In the genomic region with DNA sequence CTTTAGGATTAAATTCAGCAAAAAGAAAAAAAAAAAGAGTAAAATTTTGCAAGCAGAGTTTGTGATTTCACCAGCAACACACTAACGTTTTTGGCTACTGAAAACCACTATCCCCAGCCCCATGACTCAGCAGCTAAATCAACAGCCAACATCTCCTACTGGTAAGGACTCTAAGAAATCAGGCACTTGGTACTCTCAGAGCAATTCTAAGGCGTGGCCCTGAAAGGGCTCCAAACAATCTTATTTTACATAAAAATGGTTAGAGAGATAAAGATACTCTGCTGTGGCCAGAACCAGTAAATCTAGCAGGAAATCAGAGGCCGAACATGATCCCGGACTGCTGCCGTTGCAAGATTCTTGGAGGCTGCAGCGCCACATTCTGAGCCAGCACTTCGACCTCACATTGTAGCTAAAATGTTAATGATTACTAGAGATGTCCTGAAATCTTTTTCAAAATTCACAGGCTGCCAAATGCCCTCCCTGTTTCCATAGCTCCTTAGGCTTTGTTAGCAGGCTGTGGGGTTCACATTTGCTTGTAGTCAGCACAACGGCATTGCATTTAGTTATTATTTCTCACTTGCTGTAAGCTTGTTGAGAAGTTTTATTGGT, we compare ENCODE assay signal across 1 cellular context.
TF ChIP-seq lines count a peak whose summit lies in the region.

No MANE protein-coding gene starts in this region.

TF ChIP-seq in HepG2, 621 proteins besides CTCF, POLR2A, EP300 and RAD21 (continues in another document):
- TF ChIP-seq RNF2 (conservative IDR thresholded peaks at IDR 0.05; ENCODE audit: low read depth) (no peak), ZNF44 (CRISPR knock-in tag; IDR thresholded peaks at IDR 0.05) (no peak), HDAC2 (CRISPR knock-in tag; IDR thresholded peaks at IDR 0.05) (peak; percentile 36; the same call in 1 of the 2 replicates), CBX5 (CRISPR knock-in tag; IDR thresholded peaks at IDR 0.05; ENCODE audit: borderline replicate concordance) (no peak), ZNF878 (CRISPR knock-in tag; IDR thresholded peaks at IDR 0.05) (no peak), ZNF143 (CRISPR knock-in tag; IDR thresholded peaks at IDR 0.05) (no peak), ZNF329 (CRISPR knock-in tag; IDR thresholded peaks at IDR 0.05; ENCODE audit: low read depth) (no peak), STAT5B (CRISPR knock-in tag; IDR thresholded peaks at IDR 0.05) (no peak), RFX5 (IDR thresholded peaks at IDR 0.05; ENCODE audit: low read depth, low read length) (no peak), ZNF468 (CRISPR knock-in tag; IDR thresholded peaks at IDR 0.05) (no peak), ZNF124 (CRISPR knock-in tag; IDR thresholded peaks at IDR 0.05) (peak; percentile 41; the same call in 1 of the 2 replicates), NFE2 (CRISPR knock-in tag; IDR thresholded peaks at IDR 0.05) (peak; percentile 71), ZNF253 (CRISPR knock-in tag; IDR thresholded peaks at IDR 0.05; ENCODE audit: borderline replicate concordance) (no peak), CHD4 (IDR thresholded peaks at IDR 0.05; ENCODE audit: borderline replicate concordance, low read length) (no peak), FIP1L1 (IDR thresholded peaks at IDR 0.05; ENCODE audit: borderline replicate concordance, insufficient read depth, low read depth, low read length) (no peak), NFKB2 (CRISPR knock-in tag; IDR thresholded peaks at IDR 0.05; ENCODE audit: borderline replicate concordance) (no peak), ZNF577 (CRISPR knock-in tag; IDR thresholded peaks at IDR 0.05; ENCODE audit: borderline replicate concordance, low read depth) (no peak), ZNF674 (CRISPR knock-in tag; IDR thresholded peaks at IDR 0.05; ENCODE audit: low read depth) (no peak), ZNF180 (CRISPR knock-in tag; IDR thresholded peaks at IDR 0.05; ENCODE audit: borderline replicate concordance, low read depth) (no peak), HES4 (CRISPR knock-in tag; IDR thresholded peaks at IDR 0.05; ENCODE audit: borderline replicate concordance) (no peak), ATM (IDR thresholded peaks at IDR 0.05; ENCODE audit: borderline replicate concordance) (no peak), NCOR1 (IDR thresholded peaks at IDR 0.05; ENCODE audit: borderline replicate concordance, low read length) (peak; percentile 63; the same call in 1 of the 2 replicates), ADNP (CRISPR knock-in tag; IDR thresholded peaks at IDR 0.05) (no peak), IKZF4 (CRISPR knock-in tag; IDR thresholded peaks at IDR 0.05; ENCODE audit: borderline replicate concordance, low read depth, not compliant biosample characterization) (no peak), KDM5B (CRISPR knock-in tag; IDR thresholded peaks at IDR 0.05; ENCODE audit: borderline replicate concordance) (no peak)
- TF ChIP-seq, protein P1, sequence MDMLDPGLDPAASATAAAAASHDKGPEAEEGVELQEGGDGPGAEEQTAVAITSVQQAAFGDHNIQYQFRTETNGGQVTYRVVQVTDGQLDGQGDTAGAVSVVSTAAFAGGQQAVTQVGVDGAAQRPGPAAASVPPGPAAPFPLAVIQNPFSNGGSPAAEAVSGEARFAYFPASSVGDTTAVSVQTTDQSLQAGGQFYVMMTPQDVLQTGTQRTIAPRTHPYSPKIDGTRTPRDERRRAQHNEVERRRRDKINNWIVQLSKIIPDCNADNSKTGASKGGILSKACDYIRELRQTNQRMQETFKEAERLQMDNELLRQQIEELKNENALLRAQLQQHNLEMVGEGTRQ (IDR thresholded peaks at IDR 0.05; ENCODE audit: low read depth, low read length): no peak
- TF ChIP-seq, protein P1 (CRISPR knock-in tag; IDR thresholded peaks at IDR 0.05; ENCODE audit: borderline replicate concordance): no peak
- TF ChIP-seq, protein P2, sequence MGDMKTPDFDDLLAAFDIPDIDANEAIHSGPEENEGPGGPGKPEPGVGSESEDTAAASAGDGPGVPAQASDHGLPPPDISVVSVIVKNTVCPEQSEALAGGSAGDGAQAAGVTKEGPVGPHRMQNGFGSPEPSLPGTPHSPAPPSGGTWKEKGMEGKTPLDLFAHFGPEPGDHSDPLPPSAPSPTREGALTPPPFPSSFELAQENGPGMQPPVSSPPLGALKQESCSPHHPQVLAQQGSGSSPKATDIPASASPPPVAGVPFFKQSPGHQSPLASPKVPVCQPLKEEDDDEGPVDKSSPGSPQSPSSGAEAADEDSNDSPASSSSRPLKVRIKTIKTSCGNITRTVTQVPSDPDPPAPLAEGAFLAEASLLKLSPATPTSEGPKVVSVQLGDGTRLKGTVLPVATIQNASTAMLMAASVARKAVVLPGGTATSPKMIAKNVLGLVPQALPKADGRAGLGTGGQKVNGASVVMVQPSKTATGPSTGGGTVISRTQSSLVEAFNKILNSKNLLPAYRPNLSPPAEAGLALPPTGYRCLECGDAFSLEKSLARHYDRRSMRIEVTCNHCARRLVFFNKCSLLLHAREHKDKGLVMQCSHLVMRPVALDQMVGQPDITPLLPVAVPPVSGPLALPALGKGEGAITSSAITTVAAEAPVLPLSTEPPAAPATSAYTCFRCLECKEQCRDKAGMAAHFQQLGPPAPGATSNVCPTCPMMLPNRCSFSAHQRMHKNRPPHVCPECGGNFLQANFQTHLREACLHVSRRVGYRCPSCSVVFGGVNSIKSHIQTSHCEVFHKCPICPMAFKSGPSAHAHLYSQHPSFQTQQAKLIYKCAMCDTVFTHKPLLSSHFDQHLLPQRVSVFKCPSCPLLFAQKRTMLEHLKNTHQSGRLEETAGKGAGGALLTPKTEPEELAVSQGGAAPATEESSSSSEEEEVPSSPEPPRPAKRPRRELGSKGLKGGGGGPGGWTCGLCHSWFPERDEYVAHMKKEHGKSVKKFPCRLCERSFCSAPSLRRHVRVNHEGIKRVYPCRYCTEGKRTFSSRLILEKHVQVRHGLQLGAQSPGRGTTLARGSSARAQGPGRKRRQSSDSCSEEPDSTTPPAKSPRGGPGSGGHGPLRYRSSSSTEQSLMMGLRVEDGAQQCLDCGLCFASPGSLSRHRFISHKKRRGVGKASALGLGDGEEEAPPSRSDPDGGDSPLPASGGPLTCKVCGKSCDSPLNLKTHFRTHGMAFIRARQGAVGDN (CRISPR knock-in tag; IDR thresholded peaks at IDR 0.05): no peak
- TF ChIP-seq, protein P3, sequence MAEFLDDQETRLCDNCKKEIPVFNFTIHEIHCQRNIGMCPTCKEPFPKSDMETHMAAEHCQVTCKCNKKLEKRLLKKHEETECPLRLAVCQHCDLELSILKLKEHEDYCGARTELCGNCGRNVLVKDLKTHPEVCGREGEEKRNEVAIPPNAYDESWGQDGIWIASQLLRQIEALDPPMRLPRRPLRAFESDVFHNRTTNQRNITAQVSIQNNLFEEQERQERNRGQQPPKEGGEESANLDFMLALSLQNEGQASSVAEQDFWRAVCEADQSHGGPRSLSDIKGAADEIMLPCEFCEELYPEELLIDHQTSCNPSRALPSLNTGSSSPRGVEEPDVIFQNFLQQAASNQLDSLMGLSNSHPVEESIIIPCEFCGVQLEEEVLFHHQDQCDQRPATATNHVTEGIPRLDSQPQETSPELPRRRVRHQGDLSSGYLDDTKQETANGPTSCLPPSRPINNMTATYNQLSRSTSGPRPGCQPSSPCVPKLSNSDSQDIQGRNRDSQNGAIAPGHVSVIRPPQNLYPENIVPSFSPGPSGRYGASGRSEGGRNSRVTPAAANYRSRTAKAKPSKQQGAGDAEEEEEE (CRISPR knock-in tag; IDR thresholded peaks at IDR 0.05; ENCODE audit: borderline replicate concordance): no peak
- TF ChIP-seq, protein P4, sequence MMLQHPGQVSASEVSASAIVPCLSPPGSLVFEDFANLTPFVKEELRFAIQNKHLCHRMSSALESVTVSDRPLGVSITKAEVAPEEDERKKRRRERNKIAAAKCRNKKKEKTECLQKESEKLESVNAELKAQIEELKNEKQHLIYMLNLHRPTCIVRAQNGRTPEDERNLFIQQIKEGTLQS (CRISPR knock-in tag; IDR thresholded peaks at IDR 0.05): peak; percentile 64; the same call in 1 of the 2 replicates
- TF ChIP-seq, protein P5, sequence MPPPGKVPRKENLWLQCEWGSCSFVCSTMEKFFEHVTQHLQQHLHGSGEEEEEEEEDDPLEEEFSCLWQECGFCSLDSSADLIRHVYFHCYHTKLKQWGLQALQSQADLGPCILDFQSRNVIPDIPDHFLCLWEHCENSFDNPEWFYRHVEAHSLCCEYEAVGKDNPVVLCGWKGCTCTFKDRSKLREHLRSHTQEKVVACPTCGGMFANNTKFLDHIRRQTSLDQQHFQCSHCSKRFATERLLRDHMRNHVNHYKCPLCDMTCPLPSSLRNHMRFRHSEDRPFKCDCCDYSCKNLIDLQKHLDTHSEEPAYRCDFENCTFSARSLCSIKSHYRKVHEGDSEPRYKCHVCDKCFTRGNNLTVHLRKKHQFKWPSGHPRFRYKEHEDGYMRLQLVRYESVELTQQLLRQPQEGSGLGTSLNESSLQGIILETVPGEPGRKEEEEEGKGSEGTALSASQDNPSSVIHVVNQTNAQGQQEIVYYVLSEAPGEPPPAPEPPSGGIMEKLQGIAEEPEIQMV (CRISPR knock-in tag; IDR thresholded peaks at IDR 0.05; ENCODE audit: low read depth): no peak
- TF ChIP-seq, protein P6, sequence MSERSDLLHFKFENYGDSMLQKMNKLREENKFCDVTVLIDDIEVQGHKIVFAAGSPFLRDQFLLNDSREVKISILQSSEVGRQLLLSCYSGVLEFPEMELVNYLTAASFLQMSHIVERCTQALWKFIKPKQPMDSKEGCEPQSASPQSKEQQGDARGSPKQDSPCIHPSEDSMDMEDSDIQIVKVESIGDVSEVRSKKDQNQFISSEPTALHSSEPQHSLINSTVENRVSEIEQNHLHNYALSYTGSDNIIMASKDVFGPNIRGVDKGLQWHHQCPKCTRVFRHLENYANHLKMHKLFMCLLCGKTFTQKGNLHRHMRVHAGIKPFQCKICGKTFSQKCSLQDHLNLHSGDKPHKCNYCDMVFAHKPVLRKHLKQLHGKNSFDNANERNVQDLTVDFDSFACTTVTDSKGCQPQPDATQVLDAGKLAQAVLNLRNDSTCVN (CRISPR knock-in tag; IDR thresholded peaks at IDR 0.05; ENCODE audit: borderline replicate concordance): no peak
- TF ChIP-seq, protein P7, sequence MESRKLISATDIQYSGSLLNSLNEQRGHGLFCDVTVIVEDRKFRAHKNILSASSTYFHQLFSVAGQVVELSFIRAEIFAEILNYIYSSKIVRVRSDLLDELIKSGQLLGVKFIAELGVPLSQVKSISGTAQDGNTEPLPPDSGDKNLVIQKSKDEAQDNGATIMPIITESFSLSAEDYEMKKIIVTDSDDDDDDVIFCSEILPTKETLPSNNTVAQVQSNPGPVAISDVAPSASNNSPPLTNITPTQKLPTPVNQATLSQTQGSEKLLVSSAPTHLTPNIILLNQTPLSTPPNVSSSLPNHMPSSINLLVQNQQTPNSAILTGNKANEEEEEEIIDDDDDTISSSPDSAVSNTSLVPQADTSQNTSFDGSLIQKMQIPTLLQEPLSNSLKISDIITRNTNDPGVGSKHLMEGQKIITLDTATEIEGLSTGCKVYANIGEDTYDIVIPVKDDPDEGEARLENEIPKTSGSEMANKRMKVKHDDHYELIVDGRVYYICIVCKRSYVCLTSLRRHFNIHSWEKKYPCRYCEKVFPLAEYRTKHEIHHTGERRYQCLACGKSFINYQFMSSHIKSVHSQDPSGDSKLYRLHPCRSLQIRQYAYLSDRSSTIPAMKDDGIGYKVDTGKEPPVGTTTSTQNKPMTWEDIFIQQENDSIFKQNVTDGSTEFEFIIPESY (CRISPR knock-in tag; IDR thresholded peaks at IDR 0.05): no peak
- TF ChIP-seq, protein P8, sequence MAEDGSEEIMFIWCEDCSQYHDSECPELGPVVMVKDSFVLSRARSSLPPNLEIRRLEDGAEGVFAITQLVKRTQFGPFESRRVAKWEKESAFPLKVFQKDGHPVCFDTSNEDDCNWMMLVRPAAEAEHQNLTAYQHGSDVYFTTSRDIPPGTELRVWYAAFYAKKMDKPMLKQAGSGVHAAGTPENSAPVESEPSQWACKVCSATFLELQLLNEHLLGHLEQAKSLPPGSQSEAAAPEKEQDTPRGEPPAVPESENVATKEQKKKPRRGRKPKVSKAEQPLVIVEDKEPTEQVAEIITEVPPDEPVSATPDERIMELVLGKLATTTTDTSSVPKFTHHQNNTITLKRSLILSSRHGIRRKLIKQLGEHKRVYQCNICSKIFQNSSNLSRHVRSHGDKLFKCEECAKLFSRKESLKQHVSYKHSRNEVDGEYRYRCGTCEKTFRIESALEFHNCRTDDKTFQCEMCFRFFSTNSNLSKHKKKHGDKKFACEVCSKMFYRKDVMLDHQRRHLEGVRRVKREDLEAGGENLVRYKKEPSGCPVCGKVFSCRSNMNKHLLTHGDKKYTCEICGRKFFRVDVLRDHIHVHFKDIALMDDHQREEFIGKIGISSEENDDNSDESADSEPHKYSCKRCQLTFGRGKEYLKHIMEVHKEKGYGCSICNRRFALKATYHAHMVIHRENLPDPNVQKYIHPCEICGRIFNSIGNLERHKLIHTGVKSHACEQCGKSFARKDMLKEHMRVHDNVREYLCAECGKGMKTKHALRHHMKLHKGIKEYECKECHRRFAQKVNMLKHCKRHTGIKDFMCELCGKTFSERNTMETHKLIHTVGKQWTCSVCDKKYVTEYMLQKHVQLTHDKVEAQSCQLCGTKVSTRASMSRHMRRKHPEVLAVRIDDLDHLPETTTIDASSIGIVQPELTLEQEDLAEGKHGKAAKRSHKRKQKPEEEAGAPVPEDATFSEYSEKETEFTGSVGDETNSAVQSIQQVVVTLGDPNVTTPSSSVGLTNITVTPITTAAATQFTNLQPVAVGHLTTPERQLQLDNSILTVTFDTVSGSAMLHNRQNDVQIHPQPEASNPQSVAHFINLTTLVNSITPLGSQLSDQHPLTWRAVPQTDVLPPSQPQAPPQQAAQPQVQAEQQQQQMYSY (CRISPR knock-in tag; IDR thresholded peaks at IDR 0.05): peak; percentile 39; the same call in 1 of the 2 replicates
- TF ChIP-seq, protein P9, sequence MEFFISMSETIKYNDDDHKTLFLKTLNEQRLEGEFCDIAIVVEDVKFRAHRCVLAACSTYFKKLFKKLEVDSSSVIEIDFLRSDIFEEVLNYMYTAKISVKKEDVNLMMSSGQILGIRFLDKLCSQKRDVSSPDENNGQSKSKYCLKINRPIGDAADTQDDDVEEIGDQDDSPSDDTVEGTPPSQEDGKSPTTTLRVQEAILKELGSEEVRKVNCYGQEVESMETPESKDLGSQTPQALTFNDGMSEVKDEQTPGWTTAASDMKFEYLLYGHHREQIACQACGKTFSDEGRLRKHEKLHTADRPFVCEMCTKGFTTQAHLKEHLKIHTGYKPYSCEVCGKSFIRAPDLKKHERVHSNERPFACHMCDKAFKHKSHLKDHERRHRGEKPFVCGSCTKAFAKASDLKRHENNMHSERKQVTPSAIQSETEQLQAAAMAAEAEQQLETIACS (CRISPR knock-in tag; IDR thresholded peaks at IDR 0.05): no peak
- TF ChIP-seq, protein P10, sequence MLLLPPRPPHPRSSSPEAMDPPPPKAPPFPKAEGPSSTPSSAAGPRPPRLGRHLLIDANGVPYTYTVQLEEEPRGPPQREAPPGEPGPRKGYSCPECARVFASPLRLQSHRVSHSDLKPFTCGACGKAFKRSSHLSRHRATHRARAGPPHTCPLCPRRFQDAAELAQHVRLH (CRISPR knock-in tag; IDR thresholded peaks at IDR 0.05; ENCODE audit: borderline replicate concordance, low read depth): no peak
- TF ChIP-seq, protein P11, sequence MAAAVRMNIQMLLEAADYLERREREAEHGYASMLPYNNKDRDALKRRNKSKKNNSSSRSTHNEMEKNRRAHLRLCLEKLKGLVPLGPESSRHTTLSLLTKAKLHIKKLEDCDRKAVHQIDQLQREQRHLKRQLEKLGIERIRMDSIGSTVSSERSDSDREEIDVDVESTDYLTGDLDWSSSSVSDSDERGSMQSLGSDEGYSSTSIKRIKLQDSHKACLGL (CRISPR knock-in tag; IDR thresholded peaks at IDR 0.05): no peak
